Comparison of ENCODE assay signal across 1 cellular context in genomic region chr12:112904571-112904970, GRCh38.
TF ChIP-seq lines count a peak whose summit lies in the region.

No MANE protein-coding gene starts in this region.

TF ChIP-seq in GM23338, 12 proteins besides CTCF, POLR2A, EP300 and RAD21 (continued from another document):
- TF ChIP-seq, protein P1, sequence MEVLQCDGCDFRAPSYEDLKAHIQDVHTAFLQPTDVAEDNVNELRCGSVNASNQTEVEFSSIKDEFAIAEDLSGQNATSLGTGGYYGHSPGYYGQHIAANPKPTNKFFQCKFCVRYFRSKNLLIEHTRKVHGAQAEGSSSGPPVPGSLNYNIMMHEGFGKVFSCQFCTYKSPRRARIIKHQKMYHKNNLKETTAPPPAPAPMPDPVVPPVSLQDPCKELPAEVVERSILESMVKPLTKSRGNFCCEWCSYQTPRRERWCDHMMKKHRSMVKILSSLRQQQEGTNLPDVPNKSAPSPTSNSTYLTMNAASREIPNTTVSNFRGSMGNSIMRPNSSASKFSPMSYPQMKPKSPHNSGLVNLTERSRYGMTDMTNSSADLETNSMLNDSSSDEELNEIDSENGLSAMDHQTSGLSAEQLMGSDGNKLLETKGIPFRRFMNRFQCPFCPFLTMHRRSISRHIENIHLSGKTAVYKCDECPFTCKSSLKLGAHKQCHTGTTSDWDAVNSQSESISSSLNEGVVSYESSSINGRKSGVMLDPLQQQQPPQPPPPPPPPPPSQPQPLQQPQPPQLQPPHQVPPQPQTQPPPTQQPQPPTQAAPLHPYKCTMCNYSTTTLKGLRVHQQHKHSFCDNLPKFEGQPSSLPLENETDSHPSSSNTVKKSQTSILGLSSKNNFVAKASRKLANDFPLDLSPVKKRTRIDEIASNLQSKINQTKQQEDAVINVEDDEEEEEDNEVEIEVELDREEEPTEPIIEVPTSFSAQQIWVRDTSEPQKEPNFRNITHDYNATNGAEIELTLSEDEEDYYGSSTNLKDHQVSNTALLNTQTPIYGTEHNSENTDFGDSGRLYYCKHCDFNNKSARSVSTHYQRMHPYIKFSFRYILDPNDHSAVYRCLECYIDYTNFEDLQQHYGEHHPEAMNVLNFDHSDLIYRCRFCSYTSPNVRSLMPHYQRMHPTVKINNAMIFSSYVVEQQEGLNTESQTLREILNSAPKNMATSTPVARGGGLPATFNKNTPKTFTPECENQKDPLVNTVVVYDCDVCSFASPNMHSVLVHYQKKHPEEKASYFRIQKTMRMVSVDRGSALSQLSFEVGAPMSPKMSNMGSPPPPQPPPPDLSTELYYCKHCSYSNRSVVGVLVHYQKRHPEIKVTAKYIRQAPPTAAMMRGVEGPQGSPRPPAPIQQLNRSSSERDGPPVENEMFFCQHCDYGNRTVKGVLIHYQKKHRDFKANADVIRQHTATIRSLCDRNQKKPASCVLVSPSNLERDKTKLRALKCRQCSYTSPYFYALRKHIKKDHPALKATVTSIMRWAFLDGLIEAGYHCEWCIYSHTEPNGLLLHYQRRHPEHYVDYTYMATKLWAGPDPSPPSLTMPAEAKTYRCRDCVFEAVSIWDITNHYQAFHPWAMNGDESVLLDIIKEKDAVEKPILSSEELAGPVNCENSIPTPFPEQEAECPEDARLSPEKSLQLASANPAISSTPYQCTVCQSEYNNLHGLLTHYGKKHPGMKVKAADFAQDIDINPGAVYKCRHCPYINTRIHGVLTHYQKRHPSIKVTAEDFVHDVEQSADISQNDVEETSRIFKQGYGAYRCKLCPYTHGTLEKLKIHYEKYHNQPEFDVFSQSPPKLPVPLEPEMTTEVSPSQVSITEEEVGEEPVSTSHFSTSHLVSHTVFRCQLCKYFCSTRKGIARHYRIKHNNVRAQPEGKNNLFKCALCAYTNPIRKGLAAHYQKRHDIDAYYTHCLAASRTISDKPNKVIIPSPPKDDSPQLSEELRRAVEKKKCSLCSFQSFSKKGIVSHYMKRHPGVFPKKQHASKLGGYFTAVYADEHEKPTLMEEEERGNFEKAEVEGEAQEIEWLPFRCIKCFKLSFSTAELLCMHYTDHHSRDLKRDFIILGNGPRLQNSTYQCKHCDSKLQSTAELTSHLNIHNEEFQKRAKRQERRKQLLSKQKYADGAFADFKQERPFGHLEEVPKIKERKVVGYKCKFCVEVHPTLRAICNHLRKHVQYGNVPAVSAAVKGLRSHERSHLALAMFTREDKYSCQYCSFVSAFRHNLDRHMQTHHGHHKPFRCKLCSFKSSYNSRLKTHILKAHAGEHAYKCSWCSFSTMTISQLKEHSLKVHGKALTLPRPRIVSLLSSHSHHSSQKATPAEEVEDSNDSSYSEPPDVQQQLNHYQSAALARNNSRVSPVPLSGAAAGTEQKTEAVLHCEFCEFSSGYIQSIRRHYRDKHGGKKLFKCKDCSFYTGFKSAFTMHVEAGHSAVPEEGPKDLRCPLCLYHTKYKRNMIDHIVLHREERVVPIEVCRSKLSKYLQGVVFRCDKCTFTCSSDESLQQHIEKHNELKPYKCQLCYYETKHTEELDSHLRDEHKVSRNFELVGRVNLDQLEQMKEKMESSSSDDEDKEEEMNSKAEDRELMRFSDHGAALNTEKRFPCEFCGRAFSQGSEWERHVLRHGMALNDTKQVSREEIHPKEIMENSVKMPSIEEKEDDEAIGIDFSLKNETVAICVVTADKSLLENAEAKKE (CRISPR knock-in tag; IDR thresholded peaks at IDR 0.05) = no peak
- TF ChIP-seq ZNF114 (CRISPR knock-in tag; IDR thresholded peaks at IDR 0.05) (no peak), JUNB (IDR thresholded peaks at IDR 0.05; ENCODE audit: unreplicated experiment) (no peak), NANOG (IDR thresholded peaks at IDR 0.05; ENCODE audit: borderline replicate concordance) (no peak), ZNF331 (CRISPR knock-in tag; IDR thresholded peaks at IDR 0.05; ENCODE audit: low read depth) (no peak)
- TF ChIP-seq, protein P2, sequence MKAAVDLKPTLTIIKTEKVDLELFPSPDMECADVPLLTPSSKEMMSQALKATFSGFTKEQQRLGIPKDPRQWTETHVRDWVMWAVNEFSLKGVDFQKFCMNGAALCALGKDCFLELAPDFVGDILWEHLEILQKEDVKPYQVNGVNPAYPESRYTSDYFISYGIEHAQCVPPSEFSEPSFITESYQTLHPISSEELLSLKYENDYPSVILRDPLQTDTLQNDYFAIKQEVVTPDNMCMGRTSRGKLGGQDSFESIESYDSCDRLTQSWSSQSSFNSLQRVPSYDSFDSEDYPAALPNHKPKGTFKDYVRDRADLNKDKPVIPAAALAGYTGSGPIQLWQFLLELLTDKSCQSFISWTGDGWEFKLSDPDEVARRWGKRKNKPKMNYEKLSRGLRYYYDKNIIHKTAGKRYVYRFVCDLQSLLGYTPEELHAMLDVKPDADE (IDR thresholded peaks at IDR 0.05) = no peak
